19 cellular contexts compared by ENCODE assay signal in genomic region chr2:238106339-238106697, GRCh38. TPM values are rescaled to one million over a fixed set of nuclear protein-coding genes. Genes with fewer than 3 reads are reported as not detected.
DNase-seq lines count a peak whose midpoint lies in the region; ATAC-seq and TF ChIP-seq lines count a peak whose summit lies in the region.
"Had no signal": no experiment of that assay in that cellular context is flagged by ENCODE, and none has a peak within 500 bp of the region (broad histone marks: within the 10 kb centered on the region; RNA-seq: fewer than 3 reads in every experiment).

No MANE protein-coding gene starts in this region.

- peaks cover 14% of the 10 kb centered on the region for H3F3A ChIP-seq in neural progenitor cell (ENCODE audit: low read depth)

- no peaks in the 10 kb centered on the region for H3K36me3 Mint-ChIP-seq in neural progenitor cell
- H3K36me3 Mint-ChIP-seq: CD8-positive, alpha-beta memory T cell; memory B cell had no signal

- H2AFZ ChIP-seq in neural progenitor cell (replicated peaks): peak overlapping the region; percentile 21

- H3K27ac ChIP-seq in neural progenitor cell: no peak overlapping the region
- H3K27ac ChIP-seq: foreskin keratinocyte, testis had no signal

- H3K36me3 ChIP-seq in neural progenitor cell: no peaks in the 10 kb centered on the region

- no peak overlapping the region for H3K4me3 Mint-ChIP-seq in neural progenitor cell
- H3K4me3 Mint-ChIP-seq: activated B cell treated with CpG ODN at 0.5 μM for 24 hours; activated naive CD8-positive, alpha-beta T cell treated with anti-CD3 and anti-CD28 coated beads, Interleukin-2, amount 50 U/mL, for 24 hours; CD8-positive, alpha-beta memory T cell; nephron had no signal

- H3K9ac ChIP-seq in neural progenitor cell: no peak overlapping the region

- H3K4me2 ChIP-seq in neural progenitor cell: no peak overlapping the region

- no peaks in the 10 kb centered on the region for H4K20me1 ChIP-seq in neural progenitor cell (ENCODE audit: low read depth)

- no peaks in the 10 kb centered on the region for H3K79me2 ChIP-seq in neural progenitor cell (ENCODE audit: low read depth)

- no peaks in the 10 kb centered on the region for H3K27me3 ChIP-seq in neural progenitor cell
- H3K27me3 ChIP-seq: foreskin keratinocyte, testis had no signal

- H3K4me1 Mint-ChIP-seq in neural progenitor cell: peaks cover 20% of the 10 kb centered on the region

- peaks cover 2% of the 10 kb centered on the region for H3K27me3 Mint-ChIP-seq in neural progenitor cell (ENCODE audit: insufficient read depth, low read depth)
- H3K27me3 Mint-ChIP-seq: activated B cell treated with CpG ODN at 0.5 μM for 24 hours; activated naive CD8-positive, alpha-beta T cell treated with anti-CD3 and anti-CD28 coated beads, Interleukin-2, amount 50 U/mL, for 24 hours; CD8-positive, alpha-beta memory T cell; memory B cell had no signal

- DNase-seq in NCI-H82 (lab: John Stamatoyannopoulos, UW): peak; percentile 28
- no peak for DNase-seq in NCI-H82 treated with DMSO at 0.1 percent for 48 hours (lab: John Stamatoyannopoulos, UW; ENCODE audit: unreplicated experiment)
- DNase-seq in HFF-Myc (ENCODE audit: extremely low read depth, low read depth): no peak
- no peak for DNase-seq in astrocyte of the cerebellum (ENCODE audit: low read depth)
- no peak for DNase-seq in neural progenitor cell (ENCODE audit: low spot score)
- no peak for DNase-seq in stimulated activated naive CD4-positive, alpha-beta T cell treated with Interleukin-2 at 50 U/mL for 16 hours (lab: John Stamatoyannopoulos, UW)
- DNase-seq in NCI-H2081 (lab: John Stamatoyannopoulos, UW): no peak
- DNase-seq: activated naive CD8-positive, alpha-beta T cell treated with anti-CD3 and anti-CD28 coated beads, Interleukin-2, amount 50 U/mL, for 24 hours; caudate nucleus; CD8-positive, alpha-beta memory T cell; foreskin keratinocyte; NCI-H1417; retina; stimulated activated CD4-positive, alpha-beta T cell treated with anti-CD3 and anti-CD28 coated beads, Interleukin-1b, Interleukin-23, amount 100 ng/mL, for 48 hours; testis had no signal

- H3K9me3 Mint-ChIP-seq in neural progenitor cell: no peaks in the 10 kb centered on the region
- H3K9me3 Mint-ChIP-seq: activated B cell treated with CpG ODN at 0.5 μM for 24 hours; activated naive CD8-positive, alpha-beta T cell treated with anti-CD3 and anti-CD28 coated beads, Interleukin-2, amount 50 U/mL, for 24 hours; CD8-positive, alpha-beta memory T cell had no signal

- no peak overlapping the region for H3K27ac Mint-ChIP-seq in neural progenitor cell
- H3K27ac Mint-ChIP-seq: activated B cell treated with CpG ODN at 0.5 μM for 24 hours; activated naive CD8-positive, alpha-beta T cell treated with anti-CD3 and anti-CD28 coated beads, Interleukin-2, amount 50 U/mL, for 24 hours; CD8-positive, alpha-beta memory T cell; nephron had no signal

- no peaks in the 10 kb centered on the region for H3K9me3 ChIP-seq in neural progenitor cell (ENCODE audit: low read depth)
- H3K9me3 ChIP-seq: testis had no signal

- H3K4me3 ChIP-seq in HFF-Myc (replicated peaks; ENCODE audit: low read depth, low read length) (no peak overlapping the region), astrocyte of the cerebellum (ENCODE audit: low read depth, low read length) (no peak overlapping the region), neural progenitor cell (no peak overlapping the region)
- H3K4me3 ChIP-seq: testis had no signal

- in situ Hi-C loops in astrocyte of the cerebellum (cut with HindIII; ENCODE audit: low sequenced_read_pairs): no loop called here

- peak; percentile 17 for TF ChIP-seq CTCF in HFF-Myc (IDR thresholded peaks at IDR 0.05; ENCODE audit: low read depth, low read length, missing control alignments)
- peak; percentile 24 for TF ChIP-seq CTCF in astrocyte of the cerebellum (IDR thresholded peaks at IDR 0.05; ENCODE audit: low read depth, low read length, missing control alignments)
- TF ChIP-seq CTCF in neural progenitor cell (IDR thresholded peaks at IDR 0.05): peak; percentile 31

- peaks cover 21% of the 10 kb centered on the region for H3K4me1 ChIP-seq in neural progenitor cell
- H3K4me1 ChIP-seq: foreskin keratinocyte, testis had no signal

- ATAC-seq in HG02759 (IDR thresholded peaks at IDR 0.05; ENCODE audit: unreplicated experiment): no peak
- ATAC-seq: activated naive CD8-positive, alpha-beta T cell treated with anti-CD3 and anti-CD28 coated beads, Interleukin-2, amount 50 U/mL, for 24 hours; foreskin keratinocyte had no signal

RNA-seq across cellular contexts. Expression of gene ESPNL, which starts 6.2 kb away (rescaled TPM):
- total RNA-seq in neural progenitor cell (ENCODE audit: low replicate concordance): 0.58 and 0.59 TPM in 2 replicates
- total RNA-seq: CD8-positive, alpha-beta memory T cell had no signal

RNA-seq across cellular contexts. Expression of gene KLHL30, which starts 32.1 kb away (rescaled TPM):
- 0.06 TPM in 1 of 2 replicates, not detected in the other for total RNA-seq in neural progenitor cell (ENCODE audit: low replicate concordance)
- total RNA-seq: activated B cell treated with CpG ODN at 0.5 μM for 24 hours; CD8-positive, alpha-beta memory T cell; foreskin keratinocyte had no signal

RNA-seq across cellular contexts. Expression of gene SCLY, which starts 45.5 kb away (rescaled TPM):
- 35.6 and 44.1 TPM in 2 replicates for total RNA-seq in neural progenitor cell (ENCODE audit: low replicate concordance)

RNA-seq across cellular contexts. Expression of gene ERFE, which starts 52.5 kb away (rescaled TPM):
- 0.09 TPM in 1 of 2 replicates, not detected in the other for total RNA-seq in neural progenitor cell (ENCODE audit: low replicate concordance)
- total RNA-seq: activated B cell treated with CpG ODN at 0.5 μM for 24 hours had no signal
